ENCODE assay signal across 8 cellular contexts in genomic region chrX:135345328-135345645, GRCh38. TPM values are rescaled to one million over a fixed set of nuclear protein-coding genes. Genes with fewer than 3 reads are reported as not detected.
DNase-seq lines count a peak whose midpoint lies in the region; ATAC-seq and TF ChIP-seq lines count a peak whose summit lies in the region.

No MANE protein-coding gene starts in this region.

- 2 to 43% (median 6%) methylated on average over 7 of the region's 7 CpGs for WGBS in psoas muscle, 3 donors

- H3K4me1 ChIP-seq in psoas muscle: peaks cover 5% of the 10 kb centered on the region

- H3K4me3 Mint-ChIP-seq in WTC11 (peak overlapping the region; percentile 94), glutamatergic neuron (ENCODE audit: unreplicated experiment) (peak overlapping the region; percentile 93)

- H3K9me3 Mint-ChIP-seq in WTC11: no peaks in the 10 kb centered on the region
- peaks cover 6% of the 10 kb centered on the region for H3K9me3 Mint-ChIP-seq in glutamatergic neuron (ENCODE audit: unreplicated experiment)

- TF ChIP-seq CTCF in WTC11 (IDR thresholded peaks at IDR 0.05) (no peak), glutamatergic neuron (IDR thresholded peaks at IDR 0.05; ENCODE audit: partially characterized antibody, unreplicated experiment) (no peak), psoas muscle (IDR thresholded peaks at IDR 0.05) (no peak)

- H3K4me1 Mint-ChIP-seq in WTC11: peaks cover 24% of the 10 kb centered on the region
- H3K4me1 Mint-ChIP-seq in glutamatergic neuron (ENCODE audit: low read depth, unreplicated experiment): peaks cover 10% of the 10 kb centered on the region

- H3K27ac ChIP-seq in psoas muscle: peak overlapping the region; percentile 93

- peak overlapping the region; percentile 76 for H3K4me3 ChIP-seq in psoas muscle

- DNase-seq in AG08395 (ENCODE audit: low spot score) (peak; percentile 34), HEK293T (ENCODE audit: extremely low spot score) (peak; percentile 48), WTC11 (ENCODE audit: low spot score) (no peak), glutamatergic neuron (no peak), psoas muscle (peak; percentile 42 to 72), mesenteric fat pad (ENCODE audit: low spot score) (no peak)
- no peak for DNase-seq in central memory CD4-positive, alpha-beta T cell

- no peak for ATAC-seq in WTC11
- ATAC-seq in psoas muscle: peak; percentile 29 to 51 (median 38)
- ATAC-seq in HG02852 (IDR thresholded peaks at IDR 0.05; ENCODE audit: unreplicated experiment): no peak

- H3K9me3 ChIP-seq in psoas muscle: no peaks in the 10 kb centered on the region

- H3K36me3 ChIP-seq in psoas muscle (ENCODE audit: insufficient read depth in 1 of 2, low read depth in 1 of 2): peaks cover 0 to 32% of the 10 kb centered on the region in 2 donors

- no peaks in the 10 kb centered on the region for H3K27me3 ChIP-seq in psoas muscle (ENCODE audit: insufficient read depth in 3 of 3, low read length in 2 of 3)

- POLR2A ChIA-PET in HEK293T (lab: Yijun Ruan, JAX) (no interaction called here), WTC11 (lab: Charles Lee) (interaction anchor here (0.6 kb wide), 2 partner anchors 135 to 531 kb away, joined by 3 to 4 read pairs; no protein-coding TSS in a partner anchor)

- CTCF ChIA-PET in HEK293T (lab: Yijun Ruan, JAX): no interaction called here
- CTCF ChIA-PET in WTC11 (lab: Charles Lee): no interaction called here

- intact Hi-C loops in psoas muscle (cut with DNase I): no loop called here

- H3K27me3 Mint-ChIP-seq in WTC11 (ENCODE audit: low read depth): no peaks in the 10 kb centered on the region; the same call in 1 of the 2 replicates
- H3K27me3 Mint-ChIP-seq in glutamatergic neuron (ENCODE audit: unreplicated experiment): peaks cover 2% of the 10 kb centered on the region

- peaks cover 2% of the 10 kb centered on the region for H3K36me3 Mint-ChIP-seq in WTC11
- no peaks in the 10 kb centered on the region for H3K36me3 Mint-ChIP-seq in glutamatergic neuron (ENCODE audit: unreplicated experiment)

- H3K27ac Mint-ChIP-seq in WTC11: no peak overlapping the region
- H3K27ac Mint-ChIP-seq in glutamatergic neuron (ENCODE audit: unreplicated experiment): peak overlapping the region; percentile 66

TF ChIP-seq in HEK293T, 16 proteins besides CTCF, POLR2A, EP300 and RAD21:
- peak; percentile 85 for TF ChIP-seq PKNOX1 (IDR thresholded peaks at IDR 0.05)
- peak; percentile 21; the same call in 1 of the 2 replicates for TF ChIP-seq L3MBTL2 (conservative IDR thresholded peaks at IDR 0.05)
- TF ChIP-seq ZNF384 (IDR thresholded peaks at IDR 0.05): no peak

TF ChIP-seq in WTC11, 78 proteins besides CTCF, POLR2A, EP300 and RAD21:
- no peak for TF ChIP-seq GABPB1 (CRISPR knock-in tag; IDR thresholded peaks at IDR 0.05)
- no peak for TF ChIP-seq AR (CRISPR knock-in tag; IDR thresholded peaks at IDR 0.05)
- no peak for TF ChIP-seq ZNF671 (CRISPR knock-in tag; IDR thresholded peaks at IDR 0.05)
- TF ChIP-seq NR2C2 (CRISPR knock-in tag; IDR thresholded peaks at IDR 0.05): no peak
- no peak for TF ChIP-seq GRHL2 (CRISPR knock-in tag; IDR thresholded peaks at IDR 0.05; ENCODE audit: insufficient replicate concordance, severe bottlenecking)
- no peak for TF ChIP-seq ZNF416 (CRISPR knock-in tag; IDR thresholded peaks at IDR 0.05)
- no peak for TF ChIP-seq ZNF281 (CRISPR knock-in tag; IDR thresholded peaks at IDR 0.05)
- no peak for TF ChIP-seq MLX (CRISPR knock-in tag; IDR thresholded peaks at IDR 0.05)
- TF ChIP-seq KAT7 (CRISPR knock-in tag; IDR thresholded peaks at IDR 0.05; ENCODE audit: borderline replicate concordance): no peak
- no peak for TF ChIP-seq MAX (CRISPR knock-in tag; IDR thresholded peaks at IDR 0.05)
- TF ChIP-seq E2F1 (CRISPR knock-in tag; IDR thresholded peaks at IDR 0.05): no peak
- no peak for TF ChIP-seq SMAD4 (CRISPR knock-in tag; IDR thresholded peaks at IDR 0.05)
- no peak for TF ChIP-seq RELA (CRISPR knock-in tag; IDR thresholded peaks at IDR 0.05; ENCODE audit: borderline replicate concordance)
- no peak for TF ChIP-seq ATF1 (CRISPR knock-in tag; IDR thresholded peaks at IDR 0.05)
- TF ChIP-seq USF2 (CRISPR knock-in tag; IDR thresholded peaks at IDR 0.05): no peak
- no peak for TF ChIP-seq RORB (CRISPR knock-in tag; IDR thresholded peaks at IDR 0.05)

RNA-seq across cellular contexts. Expression of gene ZNF449, which starts 0.7 kb away (rescaled TPM):
- total RNA-seq in WTC11 (2021) (5.2 to 6.2 TPM (median 5.7 TPM) in 3 replicates), glutamatergic neuron (ENCODE audit: unreplicated experiment) (12.1 TPM), psoas muscle (1 to 10 TPM; 2.4 to 6.7 (median 3.9) TPM), mesenteric fat pad (6.9 TPM)
- 1 to 10 TPM; 2.2 to 3.2 (median 2.3) TPM for polyA plus RNA-seq in psoas muscle

RNA-seq across cellular contexts. Expression of gene ZNF75D, which starts 1.4 kb away (rescaled TPM):
- total RNA-seq in WTC11 (2021) (4.5 to 4.9 TPM (median 4.7 TPM) in 3 replicates), glutamatergic neuron (ENCODE audit: unreplicated experiment) (9.2 TPM), psoas muscle (1 to 10 TPM; 2.9 to 4.4 (median 3.7) TPM), mesenteric fat pad (6.9 TPM)
- polyA plus RNA-seq in psoas muscle: 1 to 10 TPM; 2.3 to 5.6 (median 3.1) TPM

RNA-seq across cellular contexts. Expression of gene ETDC, which starts 36.0 kb away (rescaled TPM):
- total RNA-seq in WTC11 (2021) (not detected in 3 replicates), glutamatergic neuron (ENCODE audit: unreplicated experiment) (not detected), psoas muscle (not detected), mesenteric fat pad (not detected)
- not detected for polyA plus RNA-seq in psoas muscle

Comparison
In these comparisons a context has a peak if more than half of its experiments do, and no peak if none do; other contexts are left out.
1. DNase-seq: peak in AG08395 (single experiment), HEK293T (single experiment) and psoas muscle (2 of 2); none in WTC11 (single experiment), glutamatergic neuron (single experiment), mesenteric fat pad (single experiment) and central memory CD4-positive, alpha-beta T cell (single experiment).
2. ATAC-seq: peak in psoas muscle (4 of 4); none in WTC11 (single experiment) and HG02852 (single experiment).